ENCODE assay signal across 2 cellular contexts in genomic region chr18:79644006-79644665, GRCh38.
A peak's percentile ranks its signal among the peaks of the same experiment; 100 is the strongest.
TF ChIP-seq lines count a peak whose summit lies in the region.

No MANE protein-coding gene starts in this region.

TF ChIP-seq in HEK293, 187 proteins besides CTCF, POLR2A, EP300 and RAD21 (continued from another document and continues in another):
- TF ChIP-seq ZNF645 (tag by site-specific recombination; IDR thresholded peaks at IDR 0.05), result no peak
- no peak for TF ChIP-seq ZNF610 (tag by site-specific recombination; IDR thresholded peaks at IDR 0.05; ENCODE audit: borderline replicate concordance)
- 0 out of 2 replicates have a peak, but pooled peaks have one; percentile 38 for TF ChIP-seq ZNF561 (tag by site-specific recombination; IDR thresholded peaks at IDR 0.05; ENCODE audit: borderline replicate concordance)
- TF ChIP-seq ZBTB6 (tag by site-specific recombination; IDR thresholded peaks at IDR 0.05), result no peak
- no peak for TF ChIP-seq ZBTB1 (tag by site-specific recombination; IDR thresholded peaks at IDR 0.05)
- peak; percentile 51; the same call in 1 of the 2 replicates for TF ChIP-seq ZXDB (tag by site-specific recombination; IDR thresholded peaks at IDR 0.05)
- TF ChIP-seq GLI4 (tag by site-specific recombination; IDR thresholded peaks at IDR 0.05), result no peak
- peak; percentile 77; the same call in 1 of the 2 replicates for TF ChIP-seq ZSCAN30 (tag by site-specific recombination; IDR thresholded peaks at IDR 0.05)
- no peak for TF ChIP-seq ZNF114 (tag by site-specific recombination; IDR thresholded peaks at IDR 0.05)
- no peak for TF ChIP-seq ZNF571 (tag by site-specific recombination; IDR thresholded peaks at IDR 0.05)
- TF ChIP-seq ZNF19 (tag by site-specific recombination; IDR thresholded peaks at IDR 0.05; ENCODE audit: low read depth), result no peak
- TF ChIP-seq ZNF639 (tag by site-specific recombination; IDR thresholded peaks at IDR 0.05), result no peak
- peak; percentile 58; the same call in 1 of the 2 replicates for TF ChIP-seq KLF16 (tag by site-specific recombination; IDR thresholded peaks at IDR 0.05)
- TF ChIP-seq MZF1 (tag by site-specific recombination; IDR thresholded peaks at IDR 0.05; ENCODE audit: borderline replicate concordance), result no peak
- TF ChIP-seq GLIS2 (tag by site-specific recombination; IDR thresholded peaks at IDR 0.05), result peak; percentile 81
- TF ChIP-seq ZNF423 (tag by site-specific recombination; IDR thresholded peaks at IDR 0.05), result 0 out of 2 replicates have a peak, but pooled peaks have one; percentile 49
- TF ChIP-seq ZBTB10 (tag by site-specific recombination; IDR thresholded peaks at IDR 0.05), result peak; percentile 86
- TF ChIP-seq SP2 (tag by site-specific recombination; IDR thresholded peaks at IDR 0.05), result peak; percentile 28; the same call in 1 of the 2 replicates
- TF ChIP-seq ZNF660 (tag by site-specific recombination; IDR thresholded peaks at IDR 0.05), result 0 out of 2 replicates have a peak, but pooled peaks have one; percentile 41
- TF ChIP-seq KLF7 (tag by site-specific recombination; IDR thresholded peaks at IDR 0.05; ENCODE audit: borderline replicate concordance), result no peak
- TF ChIP-seq MYNN (tag by site-specific recombination; IDR thresholded peaks at IDR 0.05; ENCODE audit: borderline replicate concordance), result no peak
- 0 out of 2 replicates have a peak, but pooled peaks have one; percentile 20 for TF ChIP-seq WT1 (tag by site-specific recombination; IDR thresholded peaks at IDR 0.05)
- TF ChIP-seq ZNF654 (tag by site-specific recombination; IDR thresholded peaks at IDR 0.05; ENCODE audit: low read depth), result peak; percentile 81

TF ChIP-seq in GM12878, 131 proteins besides CTCF, POLR2A, EP300 and RAD21 (continued from another document and continues in another):
- TF ChIP-seq PRDM15 (CRISPR knock-in tag; IDR thresholded peaks at IDR 0.05), result no peak
- no peak for TF ChIP-seq RBBP5 (conservative IDR thresholded peaks at IDR 0.05)
- no peak for TF ChIP-seq ETV6 (conservative IDR thresholded peaks at IDR 0.05 in 1 of 2, IDR thresholded peaks at IDR 0.05 in 1 of 2; ENCODE audit: borderline replicate concordance in 1 of 2, low read depth in 1 of 2)
- no peak for TF ChIP-seq MAX (IDR thresholded peaks at IDR 0.05; ENCODE audit: low read depth, low read length)
- TF ChIP-seq USF2 (IDR thresholded peaks at IDR 0.05; ENCODE audit: borderline replicate concordance, low read depth, low read length), result no peak
- TF ChIP-seq EZH2 (IDR thresholded peaks at IDR 0.05; ENCODE audit: borderline replicate concordance, control insufficient read depth, low read depth, low read length), result no peak
- no peak for TF ChIP-seq SPI1 (IDR thresholded peaks at IDR 0.05; ENCODE audit: borderline replicate concordance, insufficient read depth, low read depth, low read length)
- no peak for TF ChIP-seq MYC (IDR thresholded peaks at IDR 0.05; ENCODE audit: insufficient read depth, insufficient read length, insufficient replicate concordance, low read length, severe bottlenecking)
- no peak for TF ChIP-seq KAT2A (conservative IDR thresholded peaks at IDR 0.05; ENCODE audit: control insufficient read depth, low read depth, low read length)
- 0 out of 2 replicates have a peak, but pooled peaks have one; percentile 50 for TF ChIP-seq STAT1 (conservative IDR thresholded peaks at IDR 0.05)
- TF ChIP-seq GATAD2B (conservative IDR thresholded peaks at IDR 0.05; ENCODE audit: low read depth), result no peak
- no peak for TF ChIP-seq POLR2AphosphoS2 (IDR thresholded peaks at IDR 0.05; ENCODE audit: low read depth, low read length)
- TF ChIP-seq NRF1 (conservative IDR thresholded peaks at IDR 0.05; ENCODE audit: low read depth, low read length), result no peak
- TF ChIP-seq ZNF217 (IDR thresholded peaks at IDR 0.05), result no peak
- TF ChIP-seq BMI1 (IDR thresholded peaks at IDR 0.05; ENCODE audit: borderline replicate concordance), result no peak
- no peak for TF ChIP-seq MYB (IDR thresholded peaks at IDR 0.05; ENCODE audit: borderline replicate concordance, low read depth, low read length)
- no peak for TF ChIP-seq ELK1 (IDR thresholded peaks at IDR 0.05; ENCODE audit: low read depth, low read length)
- TF ChIP-seq EED (IDR thresholded peaks at IDR 0.05; ENCODE audit: low read depth), result no peak
- no peak for TF ChIP-seq ZBTB4 (CRISPR knock-in tag; IDR thresholded peaks at IDR 0.05)
- TF ChIP-seq FOXM1 (IDR thresholded peaks at IDR 0.05; ENCODE audit: low read depth, low read length), result 0 out of 2 replicates have a peak, but pooled peaks have one; percentile 44
- TF ChIP-seq CBX5 (IDR thresholded peaks at IDR 0.05; ENCODE audit: low read depth), result no peak
- no peak for TF ChIP-seq KDM1A (IDR thresholded peaks at IDR 0.05; ENCODE audit: borderline replicate concordance)
- TF ChIP-seq PAX8 (IDR thresholded peaks at IDR 0.05), result no peak
- TF ChIP-seq BCL11A (IDR thresholded peaks at IDR 0.05; ENCODE audit: low read depth, low read length), result no peak
- TF ChIP-seq TCF12 (IDR thresholded peaks at IDR 0.05; ENCODE audit: low read depth, low read length), result peak; percentile 71; the same call in 1 of the 2 replicates
- TF ChIP-seq CEBPB (IDR thresholded peaks at IDR 0.05; ENCODE audit: borderline replicate concordance in 1 of 2, low read depth in 2 of 2, low read length in 2 of 2), result no peak
- no peak for TF ChIP-seq ZNF592 (IDR thresholded peaks at IDR 0.05)
- TF ChIP-seq SRF (IDR thresholded peaks at IDR 0.05; ENCODE audit: low read depth in 2 of 2, low read length in 2 of 2), result no peak
- TF ChIP-seq RAD51 (IDR thresholded peaks at IDR 0.05), result no peak
- no peak for TF ChIP-seq E4F1 (IDR thresholded peaks at IDR 0.05; ENCODE audit: borderline replicate concordance, partially characterized antibody)
- TF ChIP-seq HDAC6 (IDR thresholded peaks at IDR 0.05; ENCODE audit: unreplicated experiment), result no peak
- no peak for TF ChIP-seq ZNF622 (IDR thresholded peaks at IDR 0.05)
- no peak for TF ChIP-seq POLR2AphosphoS5 (IDR thresholded peaks at IDR 0.05; ENCODE audit: low read length)
